In the genomic region with DNA sequence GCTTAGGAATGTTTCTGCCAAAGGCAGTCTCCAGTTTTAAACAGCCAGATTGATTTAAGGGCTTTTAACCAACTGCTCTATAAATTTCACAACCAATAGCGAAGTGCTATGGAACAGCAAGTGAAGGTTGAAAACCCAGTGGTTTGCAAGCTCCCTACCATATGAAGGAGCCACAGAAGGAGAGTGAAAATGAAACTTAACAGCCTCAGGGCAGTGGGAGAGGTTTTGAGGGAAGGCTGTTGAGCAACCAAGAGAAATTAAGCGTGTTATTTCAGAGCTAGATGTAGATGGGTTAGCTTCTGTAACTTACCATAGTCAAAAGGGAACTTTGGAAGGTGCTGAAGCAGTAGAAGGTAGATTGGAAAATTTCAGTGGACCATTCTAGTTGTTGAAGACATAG, we compare ENCODE assay signal across 23 cellular contexts.
DNase-seq lines count a peak whose midpoint lies in the region; ATAC-seq lines count a peak whose summit lies in the region.
"Had no signal": no experiment of that assay in that cellular context is flagged by ENCODE, and none has a peak within 500 bp of the region (broad histone marks: within the 10 kb centered on the region; RNA-seq: fewer than 3 reads in every experiment).

No MANE protein-coding gene starts in this region.

- DNase-seq in NCI-H2107 treated with DMSO at 0.1 percent for 48 hours (lab: John Stamatoyannopoulos, UW; ENCODE audit: unreplicated experiment), result peak; percentile 89
- DNase-seq in NCI-H2107 (lab: John Stamatoyannopoulos, UW), result no peak
- DNase-seq in Jurkat, Clone E6-1 (ENCODE audit: low read depth, low spot score), result peak; percentile 4
- DNase-seq in NOMO-1 treated with DMSO at 0.1 percent for 48 hours (lab: John Stamatoyannopoulos, UW; ENCODE audit: unreplicated experiment), result peak; percentile 78
- DNase-seq in immature natural killer cell, result peak in 1 of 3 donors; percentile 3
- no peak for DNase-seq in LoVo (ENCODE audit: low spot score)
- no peak for DNase-seq in NCI-H146 (lab: John Stamatoyannopoulos, UW)
- DNase-seq: activated CD4-positive, alpha-beta T cell treated with anti-CD3 and anti-CD28 coated beads, Interleukin-2, amount 50 U/mL, for 48 hours; activated CD8-positive, alpha-beta memory T cell treated with anti-CD3 and anti-CD28 coated beads, Interleukin-2, amount 50 U/mL, for 48 hours; anterior cingulate cortex; CD8-positive, alpha-beta T cell; H7; head of caudate nucleus; KG1; NCI-H2081 treated with DMSO at 0.1 percent for 48 hours; small intestine had no signal

- peaks cover 0 to 3% (median 0%) of the 10 kb centered on the region in 3 donors for H3K27me3 Mint-ChIP-seq in immature natural killer cell (ENCODE audit: low read depth in 3 of 3)
- H3K27me3 Mint-ChIP-seq: activated T-helper 17 cell treated with anti-CD3 and anti-CD28 coated beads, Interleukin-2, amount 50 U/mL, for 72 hours had no signal

- H3K27ac Mint-ChIP-seq in immature natural killer cell, result peak overlapping the region in 2 of 6 donors; percentile 13 to 41
- H3K27ac Mint-ChIP-seq: activated naive CD4-positive, alpha-beta T cell treated with anti-CD3 and anti-CD28 coated beads, Interleukin-2, amount 50 U/mL, for 72 hours; activated T-helper 17 cell treated with anti-CD3 and anti-CD28 coated beads, Interleukin-2, amount 50 U/mL, for 72 hours; CD8-positive, alpha-beta T cell; nephron had no signal

- ATAC-seq in HG03025 (IDR thresholded peaks at IDR 0.05; ENCODE audit: low FRiP score, unreplicated experiment), result no peak
- ATAC-seq: activated naive CD4-positive, alpha-beta T cell treated with anti-CD3 and anti-CD28 coated beads, Interleukin-2, amount 50 U/mL, for 72 hours; activated T-helper 17 cell treated with anti-CD3 and anti-CD28 coated beads, Interleukin-2, amount 50 U/mL, for 72 hours; CD8-positive, alpha-beta T cell had no signal

- peaks cover 0 to 31% (median 10%) of the 10 kb centered on the region in 6 donors for H3K9me3 Mint-ChIP-seq in immature natural killer cell
- H3K9me3 Mint-ChIP-seq: nephron had no signal

- H3K4me3 ChIP-seq in Jurkat, Clone E6-1 (ENCODE audit: low read length), result no peak overlapping the region
- H3K4me3 ChIP-seq: cardiac muscle cell, coronary artery, tibial nerve had no signal

- peak overlapping the region in 3 of 5 donors; percentile 15 to 43 (median 22) for H3K4me3 Mint-ChIP-seq in immature natural killer cell
- H3K4me3 Mint-ChIP-seq: activated T-helper 17 cell treated with anti-CD3 and anti-CD28 coated beads, Interleukin-2, amount 50 U/mL, for 72 hours; CD8-positive, alpha-beta T cell; nephron had no signal

- peaks cover 2 to 7% of the 10 kb centered on the region in 2 donors for H3K4me1 Mint-ChIP-seq in immature natural killer cell
- H3K4me1 Mint-ChIP-seq: activated T-helper 17 cell treated with anti-CD3 and anti-CD28 coated beads, Interleukin-2, amount 50 U/mL, for 72 hours had no signal

- H3K36me3 Mint-ChIP-seq in immature natural killer cell, result no peaks in the 10 kb centered on the region
- H3K36me3 Mint-ChIP-seq: activated naive CD4-positive, alpha-beta T cell treated with anti-CD3 and anti-CD28 coated beads, Interleukin-2, amount 50 U/mL, for 72 hours; CD8-positive, alpha-beta T cell had no signal

Comparison
In these comparisons a context has a peak if more than half of its experiments do, and no peak if none do; other contexts are left out.
1. DNase-seq: peak in NCI-H2107 treated with DMSO at 0.1 percent for 48 hours (single experiment), Jurkat, Clone E6-1 (single experiment) and NOMO-1 treated with DMSO at 0.1 percent for 48 hours (single experiment); none in NCI-H2107 (single experiment), LoVo (single experiment) and NCI-H146 (single experiment).